9 cellular contexts compared by ENCODE assay signal in genomic region chr20:6053776-6054688, GRCh38. TPM values are rescaled to one million over a fixed set of nuclear protein-coding genes. Genes with fewer than 3 reads are reported as not detected.
A peak's percentile ranks its signal among the peaks of the same experiment; 100 is the strongest.
DNase-seq lines count a peak whose midpoint lies in the region; ATAC-seq lines count a peak whose summit lies in the region.
"Had no signal": no experiment of that assay in that cellular context is flagged by ENCODE, and none has a peak within 500 bp of the region (broad histone marks: within the 10 kb centered on the region; RNA-seq: fewer than 3 reads in every experiment).

TSS of gene LRRN4 (minus strand) at chr20:6054060. CDS start at chr20:6052799, 1,261 bp downstream.

- no peak within 1 kb of the TSS for H2BK120ac ChIP-seq in mesenchymal stem cell (ENCODE audit: low read depth, low read length)

- peak within 1 kb of the TSS; percentile 82 for H3K4me2 ChIP-seq in mesenchymal stem cell (ENCODE audit: low read length, poor library complexity, severe bottlenecking)

- H3K27me3 ChIP-seq in mesenchymal stem cell (ENCODE audit: control insufficient read depth in 1 of 2, insufficient read depth in 1 of 2, low read length in 2 of 2): peaks cover 0 to 36% of the 10 kb centered on the region in 2 experiments
- H3K27me3 ChIP-seq in effector memory CD4-positive, alpha-beta T cell (replicated peaks; ENCODE audit: control insufficient read depth, insufficient read depth, low read length, poor library complexity, severe bottlenecking): peaks cover 6% of the 10 kb centered on the region

- H3K4me1 Mint-ChIP-seq in activated T-helper 2 cell treated with anti-CD3 and anti-CD28 coated beads, Interferon-gamma antibody, Interleukin-2, Interleukin-4, amounts not matched to agents 10 μg/mL and 5 μg/mL and 100 μg/mL, durations not matched to agents 14 hours and 24 hours and 36 hours (ENCODE audit: low read depth): no peaks in the 10 kb centered on the region
- H3K4me1 Mint-ChIP-seq: activated T-helper 17 cell treated with anti-CD3 and anti-CD28 coated beads, Interleukin-2, amount 50 U/mL, for 72 hours had no signal

- no peak within 1 kb of the TSS for H2AFZ ChIP-seq in mesenchymal stem cell (ENCODE audit: low read depth, low read length)

- no peak within 1 kb of the TSS for H3K14ac ChIP-seq in mesenchymal stem cell (ENCODE audit: low read length in 2 of 2)

- H4K8ac ChIP-seq in mesenchymal stem cell (ENCODE audit: low read length): peak within 1 kb of the TSS; percentile 73

- H2BK12ac ChIP-seq in mesenchymal stem cell (ENCODE audit: low read length in 2 of 2): peak within 1 kb of the TSS; percentile 18 to 65

- H4K91ac ChIP-seq in mesenchymal stem cell (ENCODE audit: low read length): peak within 1 kb of the TSS; percentile 84

- H3K36me3 ChIP-seq in mesenchymal stem cell (ENCODE audit: control insufficient read depth in 1 of 2, insufficient read depth in 2 of 2, low read depth in 1 of 2, low read length in 2 of 2): peaks cover 0 to 3% of the 10 kb centered on the region in 2 experiments
- H3K36me3 ChIP-seq in effector memory CD4-positive, alpha-beta T cell (ENCODE audit: control insufficient read depth, insufficient read depth, low read length): no peaks in the 10 kb centered on the region

- H2BK5ac ChIP-seq in mesenchymal stem cell (ENCODE audit: low read depth, low read length, poor library complexity, severe bottlenecking): peak within 1 kb of the TSS; percentile 78

- peak within 1 kb of the TSS; percentile 87 for H2AK5ac ChIP-seq in mesenchymal stem cell (ENCODE audit: low read length, severe bottlenecking)

- peak within 1 kb of the TSS; percentile 58 to 59 for H3K4ac ChIP-seq in mesenchymal stem cell (ENCODE audit: low read depth in 1 of 2, low read length in 2 of 2)

- no peak within 1 kb of the TSS for H3K27ac Mint-ChIP-seq in activated T-helper 2 cell treated with anti-CD3 and anti-CD28 coated beads, Interferon-gamma antibody, Interleukin-2, Interleukin-4, amounts not matched to agents 10 μg/mL and 5 μg/mL and 100 μg/mL, durations not matched to agents 14 hours and 24 hours and 36 hours
- H3K27ac Mint-ChIP-seq: activated T-helper 17 cell treated with anti-CD3 and anti-CD28 coated beads, Interleukin-2, amount 50 U/mL, for 72 hours had no signal

- intact Hi-C loops in activated T-helper 2 cell treated with anti-CD3 and anti-CD28 coated beads, Interferon-gamma antibody, Interleukin-2, Interleukin-4, amounts not matched to agents 10 μg/mL and 5 μg/mL and 100 μg/mL, durations not matched to agents 14 hours and 24 hours and 36 hours (cut with micrococcal nuclease): no loop called here

- H3K9me3 Mint-ChIP-seq in activated T-helper 2 cell treated with anti-CD3 and anti-CD28 coated beads, Interferon-gamma antibody, Interleukin-2, Interleukin-4, amounts not matched to agents 10 μg/mL and 5 μg/mL and 100 μg/mL, durations not matched to agents 14 hours and 24 hours and 36 hours: no peaks in the 10 kb centered on the region
- H3K9me3 Mint-ChIP-seq: activated T-helper 17 cell treated with anti-CD3 and anti-CD28 coated beads, Interleukin-2, amount 50 U/mL, for 72 hours had no signal

- H2BK15ac ChIP-seq in mesenchymal stem cell (ENCODE audit: low read depth, poor library complexity, severe bottlenecking): no peak within 1 kb of the TSS

- H3K9ac ChIP-seq in mesenchymal stem cell (ENCODE audit: low read length): no peak within 1 kb of the TSS

- H3K4me3 ChIP-seq in mesenchymal stem cell (ENCODE audit: insufficient read depth in 1 of 2, low read depth in 1 of 2, low read length in 2 of 2): peak within 1 kb of the TSS in 1 of 2 experiments; percentile 27
- H3K4me3 ChIP-seq in effector memory CD4-positive, alpha-beta T cell (ENCODE audit: insufficient read depth, low read depth, low read length, poor library complexity, severe bottlenecking): no peak within 1 kb of the TSS

- peak within 1 kb of the TSS; percentile 8 to 76 for H3K18ac ChIP-seq in mesenchymal stem cell (ENCODE audit: low read depth in 1 of 2, low read length in 2 of 2)

- peaks cover under 1% of the 10 kb centered on the region for H3K79me1 ChIP-seq in mesenchymal stem cell (replicated peaks; ENCODE audit: low read length, poor library complexity, severe bottlenecking)

- peak; percentile 57 for DNase-seq in DMS79 treated with DMSO at 0.1 percent for 48 hours (lab: John Stamatoyannopoulos, UW)
- peak; percentile 25 for DNase-seq in NCI-H1092 (lab: John Stamatoyannopoulos, UW)
- DNase-seq in activated T-helper 2 cell treated with anti-CD3 and anti-CD28 coated beads, Interferon-gamma antibody, Interleukin-2, Interleukin-4, amounts not matched to agents 10 μg/mL and 5 μg/mL and 100 μg/mL, durations not matched to agents 14 hours and 24 hours and 36 hours (ENCODE audit: low spot score): no peak
- DNase-seq in mesenchymal stem cell: peak; percentile 79
- no peak for DNase-seq in midbrain (lab: John Stamatoyannopoulos, UW)
- no peak for DNase-seq in effector memory CD4-positive, alpha-beta T cell

- no peaks in the 10 kb centered on the region for H3K9me3 ChIP-seq in mesenchymal stem cell (ENCODE audit: control insufficient read depth, low read length)
- H3K9me3 ChIP-seq in effector memory CD4-positive, alpha-beta T cell (ENCODE audit: control insufficient read depth, low read length): no peaks in the 10 kb centered on the region

- H3K4me3 Mint-ChIP-seq in activated T-helper 2 cell treated with anti-CD3 and anti-CD28 coated beads, Interferon-gamma antibody, Interleukin-2, Interleukin-4, amounts not matched to agents 10 μg/mL and 5 μg/mL and 100 μg/mL, durations not matched to agents 14 hours and 24 hours and 36 hours (ENCODE audit: low read depth): peak within 1 kb of the TSS; percentile 17
- H3K4me3 Mint-ChIP-seq: activated T-helper 17 cell treated with anti-CD3 and anti-CD28 coated beads, Interleukin-2, amount 50 U/mL, for 72 hours had no signal

- no peak within 1 kb of the TSS for H3K23ac ChIP-seq in mesenchymal stem cell (ENCODE audit: low read length in 2 of 2)

- 9% methylated on average over 11 of the region's 13 CpGs for WGBS in mesenchymal stem cell

- H3K27me3 Mint-ChIP-seq in activated T-helper 2 cell treated with anti-CD3 and anti-CD28 coated beads, Interferon-gamma antibody, Interleukin-2, Interleukin-4, amounts not matched to agents 10 μg/mL and 5 μg/mL and 100 μg/mL, durations not matched to agents 14 hours and 24 hours and 36 hours (ENCODE audit: low read depth): peaks cover 45% of the 10 kb centered on the region

- ATAC-seq in GM21529 (IDR thresholded peaks at IDR 0.05; ENCODE audit: unreplicated experiment): no peak
- no peak for ATAC-seq in HG03565 (IDR thresholded peaks at IDR 0.05; ENCODE audit: unreplicated experiment)
- ATAC-seq: activated T-helper 17 cell treated with anti-CD3 and anti-CD28 coated beads, Interleukin-2, amount 50 U/mL, for 72 hours had no signal

- peak within 1 kb of the TSS; percentile 94 for H3K27ac ChIP-seq in mesenchymal stem cell (ENCODE audit: low read length, poor library complexity, severe bottlenecking)
- no peak within 1 kb of the TSS for H3K27ac ChIP-seq in effector memory CD4-positive, alpha-beta T cell (ENCODE audit: insufficient read depth, low read length, poor library complexity, severe bottlenecking)

- H3K36me3 Mint-ChIP-seq in activated T-helper 2 cell treated with anti-CD3 and anti-CD28 coated beads, Interferon-gamma antibody, Interleukin-2, Interleukin-4, amounts not matched to agents 10 μg/mL and 5 μg/mL and 100 μg/mL, durations not matched to agents 14 hours and 24 hours and 36 hours (ENCODE audit: low read depth): no peaks in the 10 kb centered on the region

- peaks cover 39% of the 10 kb centered on the region for H3K4me1 ChIP-seq in mesenchymal stem cell (ENCODE audit: control insufficient read depth, insufficient read depth, low read depth, low read length)
- H3K4me1 ChIP-seq in effector memory CD4-positive, alpha-beta T cell (ENCODE audit: control insufficient read depth, insufficient read depth, low read length, poor library complexity, severe bottlenecking): no peaks in the 10 kb centered on the region

RNA-seq across cellular contexts. Expression of gene LRRN4, which starts in this region (rescaled TPM):
- total RNA-seq in activated T-helper 2 cell treated with anti-CD3 and anti-CD28 coated beads, Interferon-gamma antibody, Interleukin-2, Interleukin-4, amounts not matched to agents 10 μg/mL and 5 μg/mL and 100 μg/mL, durations not matched to agents 14 hours and 24 hours and 36 hours: 0.11 TPM in 1 of 2 replicates, not detected in the other
- 17.1 TPM for polyA plus RNA-seq in mesenchymal stem cell (2013, experiment 1 of 2)
- polyA plus RNA-seq in mesenchymal stem cell (2013, experiment 2 of 2): 15.9 TPM
- total RNA-seq: activated T-helper 17 cell treated with anti-CD3 and anti-CD28 coated beads, Interleukin-2, amount 50 U/mL, for 72 hours had no signal

Comparison
In these comparisons a context has a peak if more than half of its experiments do, and no peak if none do; other contexts are left out.
1. DNase-seq: peak in DMS79 treated with DMSO at 0.1 percent for 48 hours (single experiment), NCI-H1092 (single experiment) and mesenchymal stem cell (single experiment); none in activated T-helper 2 cell treated with anti-CD3 and anti-CD28 coated beads, Interferon-gamma antibody, Interleukin-2, Interleukin-4, amounts not matched to agents 10 μg/mL and 5 μg/mL and 100 μg/mL, durations not matched to agents 14 hours and 24 hours and 36 hours (single experiment), midbrain (single experiment) and effector memory CD4-positive, alpha-beta T cell (0 of 3).